14 cellular contexts compared by ENCODE assay signal in genomic region chr10:95552680-95553342, GRCh38. TPM values are rescaled to one million over a fixed set of nuclear protein-coding genes. Genes with fewer than 3 reads are reported as not detected.
DNase-seq lines count a peak whose midpoint lies in the region; TF ChIP-seq lines count a peak whose summit lies in the region.
"Had no signal": no experiment of that assay in that cellular context is flagged by ENCODE, and none has a peak within 500 bp of the region (broad histone marks: within the 10 kb centered on the region; RNA-seq: fewer than 3 reads in every experiment).

No MANE protein-coding gene starts in this region.

- H3K4me1 ChIP-seq in HEK293 (ENCODE audit: control insufficient read depth, insufficient read depth, low read length), result peaks cover 11% of the 10 kb centered on the region
- H3K4me1 ChIP-seq in SJSA1 (replicated peaks), result peaks cover 29% of the 10 kb centered on the region
- H3K4me1 ChIP-seq in stomach, result peaks cover 15 to 70% (median 38%) of the 10 kb centered on the region in 4 donors

- 76 to 86% (median 83%) methylated on average over 5 of the region's 5 CpGs for WGBS in stomach, 5 donors

- POLR2A ChIA-PET in HEK293 (lab: Yijun Ruan, JAX), result no interaction called here

- intact Hi-C loops in stomach (cut with DNase I; ENCODE audit: low total_unique reads), result no loop called here
- intact Hi-C loops in activated T-helper 2 cell treated with anti-CD3 and anti-CD28 coated beads, Interferon-gamma antibody, Interleukin-2, Interleukin-4, amounts not matched to agents 10 μg/mL and 5 μg/mL and 100 μg/mL, durations not matched to agents 14 hours and 24 hours and 36 hours (cut with micrococcal nuclease), result no loop called here

- TF ChIP-seq POLR2A in stomach (IDR thresholded peaks at IDR 0.05), result no peak

- H3K9me3 Mint-ChIP-seq in activated T-helper 2 cell treated with anti-CD3 and anti-CD28 coated beads, Interferon-gamma antibody, Interleukin-2, Interleukin-4, amounts not matched to agents 10 μg/mL and 5 μg/mL and 100 μg/mL, durations not matched to agents 14 hours and 24 hours and 36 hours, result peaks cover 3% of the 10 kb centered on the region
- H3K9me3 Mint-ChIP-seq: IgD-negative memory B cell had no signal

- DNase-seq in SJSA1 (ENCODE audit: low read depth in 1 of 2, low spot score in 2 of 2), result peak; percentile 50 to 51
- peak; percentile 80 for DNase-seq in islet precursor cell
- DNase-seq in stomach, result no peak
- DNase-seq in DMS 273 treated with DMSO at 0.1 percent for 48 hours (lab: John Stamatoyannopoulos, UW), result no peak
- DNase-seq in activated T-helper 2 cell treated with anti-CD3 and anti-CD28 coated beads, Interferon-gamma antibody, Interleukin-2, Interleukin-4, amounts not matched to agents 10 μg/mL and 5 μg/mL and 100 μg/mL, durations not matched to agents 14 hours and 24 hours and 36 hours (ENCODE audit: low spot score), result no peak
- no peak for DNase-seq in NCI-H345 (lab: John Stamatoyannopoulos, UW)
- DNase-seq: activated naive CD4-positive, alpha-beta T cell; C1 segment of cervical spinal cord; NCI-H1105 treated with DMSO at 0.1 percent for 48 hours; NCI-H2227 treated with DMSO at 0.1 percent for 48 hours; stimulated activated CD4-positive, alpha-beta T cell treated with anti-CD3 and anti-CD28 coated beads, Interleukin-15, amount 100 ng/mL, for 24 hours had no signal

- H3K36me3 ChIP-seq in HEK293 (ENCODE audit: control insufficient read depth in 2 of 2, insufficient read depth in 1 of 2, low read length in 2 of 2) (no peaks in the 10 kb centered on the region), SJSA1 (no peaks in the 10 kb centered on the region), stomach (peaks cover 0 to 4% (median 0%) of the 10 kb centered on the region in 4 donors)
- H3K36me3 ChIP-seq: suprapubic skin had no signal

- no peak overlapping the region for H3K27ac ChIP-seq in HEK293 (ENCODE audit: extremely low read depth, low read depth, low read length)
- H3K27ac ChIP-seq in SJSA1, result no peak overlapping the region; the same call in 1 of the 2 replicates
- H3K27ac ChIP-seq in stomach, result peak overlapping the region in 4 of 5 donors; percentile 3 to 95 (median 56)
- H3K27ac ChIP-seq: suprapubic skin had no signal

- H3K9me3 ChIP-seq in HEK293 (ENCODE audit: control insufficient read depth, insufficient read depth, low read depth, low read length) (no peaks in the 10 kb centered on the region), SJSA1 (replicated peaks) (no peaks in the 10 kb centered on the region), stomach (peaks cover 0 to 10% (median 3%) of the 10 kb centered on the region in 4 donors)
- H3K9me3 ChIP-seq: suprapubic skin had no signal

- H3K27me3 ChIP-seq in SJSA1 (replicated peaks) (no peaks in the 10 kb centered on the region; the same call in 1 of the 2 replicates), stomach (no peaks in the 10 kb centered on the region)
- H3K27me3 ChIP-seq: suprapubic skin had no signal

- TF ChIP-seq CTCF in HEK293 (tag by site-specific recombination; IDR thresholded peaks at IDR 0.05) (no peak), stomach (IDR thresholded peaks at IDR 0.05) (no peak)

- H3K36me3 Mint-ChIP-seq in activated T-helper 2 cell treated with anti-CD3 and anti-CD28 coated beads, Interferon-gamma antibody, Interleukin-2, Interleukin-4, amounts not matched to agents 10 μg/mL and 5 μg/mL and 100 μg/mL, durations not matched to agents 14 hours and 24 hours and 36 hours (ENCODE audit: low read depth), result no peaks in the 10 kb centered on the region
- H3K36me3 Mint-ChIP-seq: IgD-negative memory B cell had no signal

- H3K4me3 Mint-ChIP-seq in activated T-helper 2 cell treated with anti-CD3 and anti-CD28 coated beads, Interferon-gamma antibody, Interleukin-2, Interleukin-4, amounts not matched to agents 10 μg/mL and 5 μg/mL and 100 μg/mL, durations not matched to agents 14 hours and 24 hours and 36 hours (ENCODE audit: low read depth), result no peak overlapping the region

- no peak for TF ChIP-seq EP300 in stomach (IDR thresholded peaks at IDR 0.05)

- no peak overlapping the region for H3K4me3 ChIP-seq in HEK293 (ENCODE audit: low read depth, low read length)
- H3K4me3 ChIP-seq in SJSA1, result no peak overlapping the region
- no peak overlapping the region for H3K4me3 ChIP-seq in stomach
- H3K4me3 ChIP-seq: suprapubic skin had no signal

- CTCF ChIA-PET in HEK293 (lab: Yijun Ruan, JAX), result interaction anchor here (0.6 kb wide), 1 partner anchor 43 kb away, joined by 3 read pairs; no protein-coding TSS in a partner anchor

- H3K4me1 Mint-ChIP-seq in activated T-helper 2 cell treated with anti-CD3 and anti-CD28 coated beads, Interferon-gamma antibody, Interleukin-2, Interleukin-4, amounts not matched to agents 10 μg/mL and 5 μg/mL and 100 μg/mL, durations not matched to agents 14 hours and 24 hours and 36 hours (ENCODE audit: low read depth), result no peaks in the 10 kb centered on the region
- H3K4me1 Mint-ChIP-seq: IgD-negative memory B cell had no signal

- H3K27me3 Mint-ChIP-seq in activated T-helper 2 cell treated with anti-CD3 and anti-CD28 coated beads, Interferon-gamma antibody, Interleukin-2, Interleukin-4, amounts not matched to agents 10 μg/mL and 5 μg/mL and 100 μg/mL, durations not matched to agents 14 hours and 24 hours and 36 hours (ENCODE audit: low read depth), result peaks cover 14% of the 10 kb centered on the region

- H3K27ac Mint-ChIP-seq in activated T-helper 2 cell treated with anti-CD3 and anti-CD28 coated beads, Interferon-gamma antibody, Interleukin-2, Interleukin-4, amounts not matched to agents 10 μg/mL and 5 μg/mL and 100 μg/mL, durations not matched to agents 14 hours and 24 hours and 36 hours, result no peak overlapping the region
- H3K27ac Mint-ChIP-seq: IgD-negative memory B cell had no signal

TF ChIP-seq in HEK293, 187 proteins besides CTCF, POLR2A, EP300 and RAD21:
- no peak for TF ChIP-seq PRDM2 (tag by site-specific recombination; IDR thresholded peaks at IDR 0.05; ENCODE audit: borderline replicate concordance)
- peak; percentile 53; the same call in 1 of the 2 replicates for TF ChIP-seq HOXD13 (CRISPR knock-in tag; IDR thresholded peaks at IDR 0.05; ENCODE audit: borderline replicate concordance)
- no peak for TF ChIP-seq ZNF660 (tag by site-specific recombination; IDR thresholded peaks at IDR 0.05)

RNA-seq across cellular contexts. Expression of gene SORBS1, which starts 8.4 kb away (rescaled TPM):
- total RNA-seq in SJSA1 (2014; rRNA removed; shearing (Covaris generic)), result 1.1 and 2.9 TPM in 2 replicates
- 100 to 1,000 TPM in 4 of 5 donors, 10 to 100 TPM in 1; 44.9 to 713 (median 440) TPM for total RNA-seq in stomach
- polyA plus RNA-seq in stomach, result 10 to 100 TPM; 34.4 to 94.8 (median 42.0) TPM
- total RNA-seq in activated T-helper 2 cell treated with anti-CD3 and anti-CD28 coated beads, Interferon-gamma antibody, Interleukin-2, Interleukin-4, amounts not matched to agents 10 μg/mL and 5 μg/mL and 100 μg/mL, durations not matched to agents 14 hours and 24 hours and 36 hours, result 0.43 and 1.3 TPM in 2 replicates

Comparison
In these comparisons a context has a peak if more than half of its experiments do, and no peak if none do; other contexts are left out.
1. H3K27ac ChIP-seq: peak in stomach (4 of 5); none in HEK293 (single experiment) and SJSA1 (single experiment).
2. DNase-seq: peak in SJSA1 (2 of 2) and islet precursor cell (single experiment); none in stomach (single experiment), DMS 273 treated with DMSO at 0.1 percent for 48 hours (single experiment), activated T-helper 2 cell treated with anti-CD3 and anti-CD28 coated beads, Interferon-gamma antibody, Interleukin-2, Interleukin-4, amounts not matched to agents 10 μg/mL and 5 μg/mL and 100 μg/mL, durations not matched to agents 14 hours and 24 hours and 36 hours (single experiment) and NCI-H345 (single experiment).
3. RNA of gene SORBS1, which starts 8.4 kb away (total RNA-seq): 44.9 to 713 TPM in stomach; 1.1 to 2.9 TPM in SJSA1 and 0.43 to 1.3 TPM in activated T-helper 2 cell treated with anti-CD3 and anti-CD28 coated beads, Interferon-gamma antibody, Interleukin-2, Interleukin-4, amounts not matched to agents 10 μg/mL and 5 μg/mL and 100 μg/mL, durations not matched to agents 14 hours and 24 hours and 36 hours; every median in the first group is over 10 times any median in the second.